ENCODE assay signal across 22 cellular contexts in genomic region chr20:41669708-41670263, GRCh38. TPM values are rescaled to one million over a fixed set of nuclear protein-coding genes. Genes with fewer than 3 reads are reported as not detected.
A peak's percentile ranks its signal among the peaks of the same experiment; 100 is the strongest.
DNase-seq lines count a peak whose midpoint lies in the region; ATAC-seq, FAIRE-seq and TF ChIP-seq lines count a peak whose summit lies in the region.
"Had no signal": no experiment of that assay in that cellular context is flagged by ENCODE, and none has a peak within 500 bp of the region (broad histone marks: within the 10 kb centered on the region; RNA-seq: fewer than 3 reads in every experiment).

No MANE protein-coding gene starts in this region.

- ATAC-seq in HepG2 (peak; percentile 64), right lobe of liver (no peak), HG03354 (IDR thresholded peaks at IDR 0.05; ENCODE audit: poor library complexity, severe bottlenecking, unreplicated experiment) (no peak), HG02571 (IDR thresholded peaks at IDR 0.05; ENCODE audit: unreplicated experiment) (no peak)
- ATAC-seq: psoas muscle, Right ventricle myocardium inferior had no signal

- H2AFZ ChIP-seq in HepG2 (ENCODE audit: low read length) (no peak overlapping the region), PC-9 (peak overlapping the region; percentile 35; the same call in 1 of the 2 replicates)

- no peak for FAIRE-seq in HepG2 (lab: Jason Lieb, UNC)
- FAIRE-seq: colon, G401.6, HTR-8/SVneo had no signal

- in situ Hi-C loops in HepG2 (cut with HindIII; ENCODE audit: extremely low pct_ligation_motif_present, low pct_unique_long_range_greater_than_20kb) = no loop called here

- H3K79me2 ChIP-seq in HepG2 (ENCODE audit: insufficient read depth, low read length) (no peaks in the 10 kb centered on the region), PC-9 (ENCODE audit: low read depth) (no peaks in the 10 kb centered on the region)

- no peaks in the 10 kb centered on the region for H3K36me3 Mint-ChIP-seq in HFFc6 (ENCODE audit: low read depth)
- H3K36me3 Mint-ChIP-seq: natural killer cell treated with Interleukin-12 subunit alpha and Interleukin-12 subunit beta and Interleukin-15 and Interleukin-18, amount 100 ng/mL, for 72 hours had no signal

- CTCF ChIA-PET in HepG2 (lab: Yijun Ruan, JAX; ENCODE audit: low intra/inter-chr PET ratio, low total read pairs) = no interaction called here
- CTCF ChIA-PET in PC-9 (lab: Charles Lee) = no interaction called here

- no peak for TF ChIP-seq CTCF in HepG2 (CRISPR knock-in tag; IDR thresholded peaks at IDR 0.05)
- TF ChIP-seq CTCF in right lobe of liver (IDR thresholded peaks at IDR 0.05) = no peak
- no peak for TF ChIP-seq CTCF in PC-9 (conservative IDR thresholded peaks at IDR 0.05)
- no peak for TF ChIP-seq CTCF in dorsolateral prefrontal cortex (IDR thresholded peaks at IDR 0.05 in 54 of 56, conservative IDR thresholded peaks at IDR 0.05 in 2 of 56; ENCODE audit: low read depth in 1 of 56, partially characterized antibody in 56 of 56)
- no peak for TF ChIP-seq CTCF in HFFc6 (IDR thresholded peaks at IDR 0.05)

- H4K20me1 ChIP-seq in HepG2 (ENCODE audit: insufficient read depth, low read length) = no peaks in the 10 kb centered on the region
- no peaks in the 10 kb centered on the region for H4K20me1 ChIP-seq in PC-9 (ENCODE audit: insufficient read depth)

- H3K27me3 Mint-ChIP-seq in HFFc6 (ENCODE audit: insufficient read depth) = peaks cover 23% of the 10 kb centered on the region

- intact Hi-C loops in HepG2 (cut with micrococcal nuclease; ENCODE audit: unreplicated experiment) (no loop called here), right lobe of liver (cut with DNase I) (no loop called here), PC-9 (cut with micrococcal nuclease; ENCODE audit: unreplicated experiment) (no loop called here), dorsolateral prefrontal cortex (cut with DNase I) (no loop called here)

- no peak overlapping the region for H3K4me3 Mint-ChIP-seq in HFFc6
- H3K4me3 Mint-ChIP-seq: CD8-positive, alpha-beta memory T cell; natural killer cell treated with Interleukin-12 subunit alpha and Interleukin-12 subunit beta and Interleukin-15 and Interleukin-18, amount 100 ng/mL, for 72 hours had no signal

- H3K27me3 ChIP-seq in HepG2 (ENCODE audit: control insufficient read depth in 1 of 2, insufficient read depth in 2 of 2, low read length in 2 of 2) (peaks cover 12 to 37% of the 10 kb centered on the region in 2 experiments; a peak in 3 of 5 replicates), right lobe of liver (peaks cover 0 to 3% of the 10 kb centered on the region in 2 donors), PC-9 (ENCODE audit: insufficient read depth, low read depth) (peaks cover 17% of the 10 kb centered on the region), dorsolateral prefrontal cortex (peaks cover 0 to 4% (median 0%) of the 10 kb centered on the region in 45 donors)

- no peak overlapping the region for H3K4me2 ChIP-seq in HepG2 (ENCODE audit: low read depth, low read length)
- H3K4me2 ChIP-seq in PC-9 = peak overlapping the region; percentile 5; the same call in 1 of the 2 replicates

- no peaks in the 10 kb centered on the region for H3K9me3 Mint-ChIP-seq in HFFc6
- H3K9me3 Mint-ChIP-seq: natural killer cell treated with Interleukin-12 subunit alpha and Interleukin-12 subunit beta and Interleukin-15 and Interleukin-18, amount 100 ng/mL, for 72 hours had no signal

- H3K9me2 ChIP-seq in PC-9 (ENCODE audit: insufficient read depth) = no peaks in the 10 kb centered on the region

- peaks cover 7% of the 10 kb centered on the region for H3K4me1 Mint-ChIP-seq in HFFc6 (ENCODE audit: low read depth)
- H3K4me1 Mint-ChIP-seq: CD8-positive, alpha-beta memory T cell had no signal

- POLR2A ChIA-PET in HepG2 (lab: Yijun Ruan, JAX) = no interaction called here
- POLR2A ChIA-PET in PC-9 (lab: Charles Lee; ENCODE audit: unreplicated experiment) = no interaction called here

- TF ChIP-seq RAD21 in HepG2 (CRISPR knock-in tag; IDR thresholded peaks at IDR 0.05) = no peak

- no peaks in the 10 kb centered on the region for H3K9me3 ChIP-seq in HepG2 (ENCODE audit: low read length)
- H3K9me3 ChIP-seq in right lobe of liver = no peaks in the 10 kb centered on the region
- no peaks in the 10 kb centered on the region for H3K9me3 ChIP-seq in PC-9 (ENCODE audit: insufficient read depth, low read depth)
- H3K9me3 ChIP-seq: psoas muscle had no signal

- no peaks in the 10 kb centered on the region for H3F3A ChIP-seq in PC-9 (ENCODE audit: insufficient read depth, low read depth)

- 10% methylated on average over 6 of the region's 6 CpGs for WGBS in HepG2 (ENCODE audit: low lambda C conversion rate)
- 23% methylated on average over 5 of the region's 6 CpGs for WGBS in right lobe of liver (ENCODE audit: insufficient coverage, low coverage, low lambda C conversion rate, missing lambda C conversion rate)

- BruUV-seq in HepG2 (replicated peaks; lab: Mats Ljungman, UMichigan) (no TSS peak), PC-9 (replicated peaks; lab: Mats Ljungman, UMichigan) (no TSS peak)

- H3K9ac ChIP-seq in HepG2 (ENCODE audit: insufficient read depth, low read depth, low read length) = no peak overlapping the region

- H3K27ac ChIP-seq in HepG2 (ENCODE audit: extremely low read length, insufficient read depth, low read length) (no peak overlapping the region), right lobe of liver (no peak overlapping the region), PC-9 (no peak overlapping the region), dorsolateral prefrontal cortex (peak overlapping the region in 49 of 59 donors; percentile 2 to 87 (median 49))
- H3K27ac ChIP-seq: psoas muscle had no signal

- TF ChIP-seq EP300 in HepG2 (IDR thresholded peaks at IDR 0.05; ENCODE audit: low read depth in 2 of 2, low read length in 2 of 2) = no peak
- no peak for TF ChIP-seq EP300 in HepG2 (CRISPR knock-in tag; IDR thresholded peaks at IDR 0.05; ENCODE audit: borderline replicate concordance)

- H3K4me1 ChIP-seq in HepG2 (ENCODE audit: insufficient read depth, low read length) = no peaks in the 10 kb centered on the region
- H3K4me1 ChIP-seq in right lobe of liver = no peaks in the 10 kb centered on the region
- H3K4me1 ChIP-seq in PC-9 (replicated peaks; ENCODE audit: insufficient read depth) = no peaks in the 10 kb centered on the region; the same call in 1 of the 2 replicates
- H3K4me1 ChIP-seq: psoas muscle had no signal

- H3K36me3 ChIP-seq in HepG2 (replicated peaks in 1 of 2; ENCODE audit: control insufficient read depth in 1 of 2, insufficient read depth in 2 of 2, low read length in 2 of 2) (no peaks in the 10 kb centered on the region), right lobe of liver (no peaks in the 10 kb centered on the region), PC-9 (ENCODE audit: low read depth) (no peaks in the 10 kb centered on the region)

- DNase-seq in HepG2 (ENCODE audit: low spot score) (no peak), right lobe of liver (no peak), PC-9 (peak in 1 of 2 experiments; percentile 7), dorsolateral prefrontal cortex (no peak), NCI-H226 (no peak), HFFc6 (no peak)
- DNase-seq: activated CD4-positive, alpha-beta T cell treated with anti-CD3 and anti-CD28 coated beads for 4 hours; activated CD8-positive, alpha-beta memory T cell treated with anti-CD3 and anti-CD28 coated beads, Interleukin-2, amount 50 U/mL, for 48 hours; CD8-positive, alpha-beta memory T cell; HCEC 1CT; MV-4-11; NCI-H774; psoas muscle; stimulated activated naive CD4-positive, alpha-beta T cell; T-helper 2 cell had no signal

- H3K4me3 ChIP-seq in HepG2 (replicated peaks in 1 of 3; ENCODE audit: insufficient read depth in 1 of 3, low read depth in 2 of 3, low read length in 3 of 3) (no peak overlapping the region), right lobe of liver (no peak overlapping the region), PC-9 (no peak overlapping the region), dorsolateral prefrontal cortex (no peak overlapping the region)
- H3K4me3 ChIP-seq: psoas muscle had no signal

- no peak overlapping the region for H3K27ac Mint-ChIP-seq in HFFc6
- H3K27ac Mint-ChIP-seq: CD8-positive, alpha-beta memory T cell; natural killer cell treated with Interleukin-12 subunit alpha and Interleukin-12 subunit beta and Interleukin-15 and Interleukin-18, amount 100 ng/mL, for 72 hours had no signal

- TF ChIP-seq POLR2A in HepG2 (IDR thresholded peaks at IDR 0.05; ENCODE audit: insufficient read depth in 1 of 2, low read depth in 2 of 2, low read length in 2 of 2) (no peak), right lobe of liver (IDR thresholded peaks at IDR 0.05) (no peak)

TF ChIP-seq in HepG2, 621 proteins besides CTCF, POLR2A, EP300 and RAD21 (continues in another document):
- no peak for TF ChIP-seq REPIN1 (CRISPR knock-in tag; IDR thresholded peaks at IDR 0.05; ENCODE audit: borderline replicate concordance, low read depth)
- TF ChIP-seq SP5 (CRISPR knock-in tag; IDR thresholded peaks at IDR 0.05; ENCODE audit: borderline replicate concordance, low read depth) = no peak

RNA-seq across cellular contexts. Expression of gene CHD6, which starts 51.6 kb away (rescaled TPM):
- total RNA-seq in HepG2 (2016; rRNA removed; fragmentation: Illumina TruSeq; extraction: Trizol) (33.9 and 52.0 TPM in 2 replicates), right lobe of liver (10 to 100 TPM in 5 of 6 experiments, 1 to 10 TPM in 1; 9.3 to 24.1 (median 16.6) TPM), PC-9 (2021) (48.6 and 51.1 TPM in 2 replicates), dorsolateral prefrontal cortex (100 to 1,000 TPM in 110 of 120 experiments, 10 to 100 TPM in 10; 89.1 to 162 (median 116) TPM)
- total RNA-seq in HepG2 (2016; cell fraction: cytosol; rRNA removed; fragmentation: Illumina TruSeq; extraction: Trizol; ENCODE audit: low read depth) = 383 and 424 TPM in 2 replicates
- total RNA-seq in HepG2 (2016; cell fraction: insoluble cytoplasmic fraction; rRNA removed; fragmentation: Illumina TruSeq; extraction: Trizol) = 30.5 and 56.1 TPM in 2 replicates
- 103 and 120 TPM in 2 replicates for total RNA-seq in HepG2 (2016; cell fraction: membrane; rRNA removed; fragmentation: Illumina TruSeq; extraction: Trizol)
- 105 and 132 TPM in 2 replicates for total RNA-seq in HepG2 (2016; cell fraction: nucleus; rRNA removed; fragmentation: Illumina TruSeq; extraction: Trizol)
- 14.0 and 14.4 TPM in 2 replicates for polyA plus RNA-seq in HepG2 (2011; rRNA removed)
- polyA plus RNA-seq in HepG2 (2011; cell fraction: cytosol; rRNA removed) = 6.8 and 8.2 TPM in 2 replicates
- 66.8 and 70.6 TPM in 2 replicates for polyA plus RNA-seq in HepG2 (2011; cell fraction: nucleus; rRNA removed)
- polyA plus RNA-seq in HepG2 (2012) = 21.8 and 27.4 TPM in 2 replicates
- 0.45 and 0.47 TPM in 2 replicates for polyA plus RNA-seq in HepG2 (2016; cell fraction: cytosol; fragmentation: Illumina TruSeq; extraction: Trizol; ENCODE audit: low read depth)
- 8.5 and 8.8 TPM in 2 replicates for polyA plus RNA-seq in HepG2 (2016; cell fraction: insoluble cytoplasmic fraction; fragmentation: Illumina TruSeq; extraction: Trizol; ENCODE audit: low read depth)
- 0.95 and 1.2 TPM in 2 replicates for polyA plus RNA-seq in HepG2 (2016; cell fraction: membrane; fragmentation: Illumina TruSeq; extraction: Trizol; ENCODE audit: low read depth)
- polyA plus RNA-seq in HepG2 (2016; cell fraction: nucleus; fragmentation: Illumina TruSeq; extraction: Trizol; ENCODE audit: insufficient read depth, low read depth) = 53.6 and 57.4 TPM in 2 replicates
- 24.1 and 40.6 TPM in 2 replicates for polyA minus RNA-seq in HepG2 (2011; rRNA and poly(A)+ RNA removed; ENCODE audit: low replicate concordance)
- 16.1 and 19.3 TPM in 2 replicates for polyA minus RNA-seq in HepG2 (2011; cell fraction: cytosol; rRNA and poly(A)+ RNA removed)
- polyA minus RNA-seq in HepG2 (2011; cell fraction: nucleus; rRNA and poly(A)+ RNA removed) = 257 and 299 TPM in 2 replicates
- 10 to 100 TPM; 24.7 to 28.9 (median 27.1) TPM for total RNA-seq in HFFc6 (2021; fragmentation: NEBNext Ultra II Directional; extraction: Animal tissue kit (Norgen Biotek cat#: 25700))

Comparison
In these comparisons a context has a peak if more than half of its experiments do, and no peak if none do; other contexts are left out.
1. H3K27ac ChIP-seq: peak in dorsolateral prefrontal cortex (49 of 59); none in HepG2 (single experiment), right lobe of liver (0 of 3) and PC-9 (single experiment).